In genomic region chr6:154548130-154548830, GRCh38 we compare ENCODE assay signal across 12 cellular contexts. TPM values are rescaled to one million over a fixed set of nuclear protein-coding genes. Genes with fewer than 3 reads are reported as not detected.
DNase-seq lines count a peak whose midpoint lies in the region; ATAC-seq and TF ChIP-seq lines count a peak whose summit lies in the region.
"Had no signal": no experiment of that assay in that cellular context is flagged by ENCODE, and none has a peak within 500 bp of the region (broad histone marks: within the 10 kb centered on the region; RNA-seq: fewer than 3 reads in every experiment).

No MANE protein-coding gene starts in this region.

- no peak for ATAC-seq in HG03097 (IDR thresholded peaks at IDR 0.05; ENCODE audit: low FRiP score, unreplicated experiment)

- peak overlapping the region; percentile 56 for H3K27ac ChIP-seq in SJSA1
- no peak overlapping the region for H3K27ac ChIP-seq in ovary
- H3K27ac ChIP-seq: BLaER1 treated with 17β-estradiol and CSF1 and Interleukin-3, amounts not matched to agents 10 nM and 100 nM; parathyroid adenoma had no signal

- TF ChIP-seq POLR2A in ovary (IDR thresholded peaks at IDR 0.05): no peak

- no peaks in the 10 kb centered on the region for H3K36me3 Mint-ChIP-seq in endothelial cell (ENCODE audit: low read depth, unreplicated experiment)

- no peak for TF ChIP-seq CTCF in ovary (IDR thresholded peaks at IDR 0.05)
- no peak for TF ChIP-seq CTCF in endothelial cell (IDR thresholded peaks at IDR 0.05; ENCODE audit: unreplicated experiment)

- H3K4me3 ChIP-seq in SJSA1: no peak overlapping the region
- no peak overlapping the region for H3K4me3 ChIP-seq in ovary
- no peak overlapping the region for H3K4me3 ChIP-seq in HAP-1
- H3K4me3 ChIP-seq: BLaER1 treated with 17β-estradiol and CSF1 and Interleukin-3, amounts not matched to agents 10 nM and 100 nM had no signal

- no peak overlapping the region for H3K4me3 Mint-ChIP-seq in endothelial cell (ENCODE audit: unreplicated experiment)
- H3K4me3 Mint-ChIP-seq: IgD-negative memory B cell had no signal

- H3K9me3 ChIP-seq in SJSA1 (replicated peaks) (no peaks in the 10 kb centered on the region), ovary (no peaks in the 10 kb centered on the region), HAP-1 (no peaks in the 10 kb centered on the region)
- H3K9me3 ChIP-seq: BLaER1 treated with 17β-estradiol and CSF1 and Interleukin-3, amounts not matched to agents 10 nM and 100 nM had no signal

- no peak overlapping the region for H3K27ac Mint-ChIP-seq in endothelial cell (ENCODE audit: unreplicated experiment)
- H3K27ac Mint-ChIP-seq: IgD-negative memory B cell had no signal

- intact Hi-C loops in ovary (cut with DNase I): no loop called here

- in situ Hi-C loops in HAP-1 (cut with MboI; ENCODE audit: low sequenced_read_pairs): no loop called here

- WGBS in ovary, 3 donors: 7 to 11% (median 7%) methylated on average over 8 of the region's 8 CpGs

- peaks cover 9% of the 10 kb centered on the region for H3K4me1 ChIP-seq in SJSA1 (replicated peaks)
- H3K4me1 ChIP-seq in ovary (ENCODE audit: insufficient read depth): peaks cover 9% of the 10 kb centered on the region
- peaks cover 7% of the 10 kb centered on the region for H3K4me1 ChIP-seq in HAP-1
- H3K4me1 ChIP-seq: BLaER1 treated with 17β-estradiol and CSF1 and Interleukin-3, amounts not matched to agents 10 nM and 100 nM; parathyroid adenoma had no signal

- H3K9me3 Mint-ChIP-seq in endothelial cell (ENCODE audit: unreplicated experiment): no peaks in the 10 kb centered on the region

- no peaks in the 10 kb centered on the region for H3K27me3 ChIP-seq in SJSA1 (replicated peaks)
- no peaks in the 10 kb centered on the region for H3K27me3 ChIP-seq in ovary
- H3K27me3 ChIP-seq in HAP-1 (ENCODE audit: low read depth): no peaks in the 10 kb centered on the region
- H3K27me3 ChIP-seq: BLaER1 treated with 17β-estradiol and CSF1 and Interleukin-3, amounts not matched to agents 10 nM and 100 nM had no signal

- H3K27me3 Mint-ChIP-seq in endothelial cell (ENCODE audit: unreplicated experiment): peaks cover 5% of the 10 kb centered on the region
- H3K27me3 Mint-ChIP-seq: IgD-negative memory B cell had no signal

- peak; percentile 17 for DNase-seq in DMS79 (lab: John Stamatoyannopoulos, UW)
- peak in 1 of 2 experiments; percentile 65 for DNase-seq in SJSA1 (ENCODE audit: low read depth in 1 of 2, low spot score in 2 of 2)
- DNase-seq in foreskin melanocyte: peak; percentile 38
- peak; percentile 35 to 62 (median 44) for DNase-seq in ovary
- no peak for DNase-seq in endothelial cell (ENCODE audit: low spot score)
- DNase-seq in HAP-1 (ENCODE audit: low spot score in 2 of 2): no peak
- DNase-seq in epidermal melanocyte (ENCODE audit: insufficient read length, low spot score): no peak
- DNase-seq: cortex of kidney had no signal

- no peaks in the 10 kb centered on the region for H3K4me1 Mint-ChIP-seq in endothelial cell (ENCODE audit: unreplicated experiment)

- H3K36me3 ChIP-seq in SJSA1 (no peaks in the 10 kb centered on the region), ovary (no peaks in the 10 kb centered on the region), HAP-1 (replicated peaks) (no peaks in the 10 kb centered on the region)
- H3K36me3 ChIP-seq: BLaER1 treated with 17β-estradiol and CSF1 and Interleukin-3, amounts not matched to agents 10 nM and 100 nM had no signal

- no peak for TF ChIP-seq EP300 in ovary (IDR thresholded peaks at IDR 0.05)

RNA-seq across cellular contexts. Expression of gene CNKSR3, which starts 37.8 kb away (rescaled TPM):
- total RNA-seq in SJSA1 (2014; rRNA removed; shearing (Covaris generic)): 11.4 and 14.7 TPM in 2 replicates
- 10 to 100 TPM in 5 of 7 donors, 1 to 10 TPM in 2; 8.6 to 15.4 (median 12.8) TPM for total RNA-seq in ovary
- polyA plus RNA-seq in ovary: 10 to 100 TPM; 14.1 to 16.7 TPM
- total RNA-seq in endothelial cell (ENCODE audit: unreplicated experiment): 9.7 TPM
- polyA plus RNA-seq: IgD-negative memory B cell had no signal

Comparison
In these comparisons a context has a peak if more than half of its experiments do, and no peak if none do; other contexts are left out.
1. DNase-seq: peak in DMS79 (single experiment), foreskin melanocyte (single experiment) and ovary (5 of 5); none in endothelial cell (single experiment), HAP-1 (0 of 2) and epidermal melanocyte (single experiment).